In genomic region chr3:58680896-58681525, GRCh38 we compare ENCODE assay signal across 21 cellular contexts. TPM values are rescaled to one million over a fixed set of nuclear protein-coding genes. Genes with fewer than 3 reads are reported as not detected.
DNase-seq lines count a peak whose midpoint lies in the region; ATAC-seq, FAIRE-seq and TF ChIP-seq lines count a peak whose summit lies in the region.
"Had no signal": no experiment of that assay in that cellular context is flagged by ENCODE, and none has a peak within 500 bp of the region (broad histone marks: within the 10 kb centered on the region; RNA-seq: fewer than 3 reads in every experiment).

No MANE protein-coding gene starts in this region.

- POLR2A ChIA-PET in HepG2 (lab: Yijun Ruan, JAX) = no interaction called here
- POLR2A ChIA-PET in activated CD4-positive, alpha-beta T cell treated with anti-CD3 and anti-CD28 coated beads, Interleukin-2, amount 10 ng/mL, durations not matched to agents 7 days and 5 days (lab: Charles Lee) = no interaction called here

- H3K4me1 ChIP-seq in HepG2 (ENCODE audit: insufficient read depth, low read length) (no peaks in the 10 kb centered on the region), right lobe of liver (no peaks in the 10 kb centered on the region), vagina (peaks cover 6% of the 10 kb centered on the region)
- H3K4me1 ChIP-seq: HAP-1 had no signal

- H3K27me3 ChIP-seq in HepG2 (ENCODE audit: control insufficient read depth in 1 of 2, insufficient read depth in 2 of 2, low read length in 2 of 2) (peaks cover 0 to 36% of the 10 kb centered on the region in 2 experiments; a peak in 2 of 5 replicates), right lobe of liver (no peaks in the 10 kb centered on the region), vagina (no peaks in the 10 kb centered on the region)
- H3K27me3 ChIP-seq: BLaER1 had no signal

- no peak overlapping the region for H3K9ac ChIP-seq in HepG2 (ENCODE audit: insufficient read depth, low read depth, low read length)
- H3K9ac ChIP-seq: BLaER1, GM23248 had no signal

- no peak overlapping the region for H3K4me2 ChIP-seq in HepG2 (ENCODE audit: low read depth, low read length)
- H3K4me2 ChIP-seq: BLaER1 had no signal

- TF ChIP-seq CTCF in HepG2 (CRISPR knock-in tag; IDR thresholded peaks at IDR 0.05) = no peak
- TF ChIP-seq CTCF in right lobe of liver (IDR thresholded peaks at IDR 0.05) = no peak
- no peak for TF ChIP-seq CTCF in nephron (IDR thresholded peaks at IDR 0.05; ENCODE audit: unreplicated experiment in 3 of 3)
- TF ChIP-seq CTCF in vagina (IDR thresholded peaks at IDR 0.05) = no peak

- TF ChIP-seq EP300 in HepG2 (IDR thresholded peaks at IDR 0.05; ENCODE audit: low read depth in 2 of 2, low read length in 2 of 2) (no peak), HepG2 (CRISPR knock-in tag; IDR thresholded peaks at IDR 0.05; ENCODE audit: borderline replicate concordance) (no peak)

- ATAC-seq in HepG2 (no peak), right lobe of liver (no peak)

- H3K4me3 ChIP-seq in HepG2 (replicated peaks in 1 of 3; ENCODE audit: insufficient read depth in 1 of 3, low read depth in 2 of 3, low read length in 3 of 3) = no peak overlapping the region
- H3K4me3 ChIP-seq in right lobe of liver = no peak overlapping the region
- H3K4me3 ChIP-seq in vagina = no peak overlapping the region
- H3K4me3 ChIP-seq: BLaER1, GM23248, HAP-1 had no signal

- peaks cover 30% of the 10 kb centered on the region for H3K9me3 Mint-ChIP-seq in nephron
- no peaks in the 10 kb centered on the region for H3K9me3 Mint-ChIP-seq in activated CD4-positive, alpha-beta T cell treated with anti-CD3 and anti-CD28 coated beads, Interleukin-2, amount 10 ng/mL, durations not matched to agents 7 days and 5 days

- H3K79me2 ChIP-seq in HepG2 (ENCODE audit: insufficient read depth, low read length) = no peaks in the 10 kb centered on the region

- peak overlapping the region in 2 of 3 experiments; percentile 50 to 70 for H3K27ac Mint-ChIP-seq in nephron
- no peak overlapping the region for H3K27ac Mint-ChIP-seq in activated CD4-positive, alpha-beta T cell treated with anti-CD3 and anti-CD28 coated beads, Interleukin-2, amount 10 ng/mL, durations not matched to agents 7 days and 5 days
- H3K27ac Mint-ChIP-seq: CD14-positive monocyte; CD4-positive, alpha-beta memory T cell had no signal

- no peaks in the 10 kb centered on the region for H3K36me3 Mint-ChIP-seq in nephron (ENCODE audit: low read depth)
- no peaks in the 10 kb centered on the region for H3K36me3 Mint-ChIP-seq in activated CD4-positive, alpha-beta T cell treated with anti-CD3 and anti-CD28 coated beads, Interleukin-2, amount 10 ng/mL, durations not matched to agents 7 days and 5 days (ENCODE audit: low read depth)
- H3K36me3 Mint-ChIP-seq: CD14-positive monocyte; CD4-positive, alpha-beta memory T cell had no signal

- peaks cover 4% of the 10 kb centered on the region for H3K27me3 Mint-ChIP-seq in nephron (ENCODE audit: low read depth)
- peaks cover 8% of the 10 kb centered on the region for H3K27me3 Mint-ChIP-seq in activated CD4-positive, alpha-beta T cell treated with anti-CD3 and anti-CD28 coated beads, Interleukin-2, amount 10 ng/mL, durations not matched to agents 7 days and 5 days

- no peak for TF ChIP-seq POLR2A in HepG2 (IDR thresholded peaks at IDR 0.05; ENCODE audit: insufficient read depth in 1 of 2, low read depth in 2 of 2, low read length in 2 of 2)
- TF ChIP-seq POLR2A in right lobe of liver (IDR thresholded peaks at IDR 0.05) = no peak
- no peak for TF ChIP-seq POLR2A in vagina (IDR thresholded peaks at IDR 0.05)

- FAIRE-seq in HepG2 (lab: Jason Lieb, UNC) = no peak
- FAIRE-seq: GM12892, GM18507 had no signal

- no peaks in the 10 kb centered on the region for H3K36me3 ChIP-seq in HepG2 (replicated peaks in 1 of 2; ENCODE audit: control insufficient read depth in 1 of 2, insufficient read depth in 2 of 2, low read length in 2 of 2)
- no peaks in the 10 kb centered on the region for H3K36me3 ChIP-seq in right lobe of liver
- no peaks in the 10 kb centered on the region for H3K36me3 ChIP-seq in vagina
- H3K36me3 ChIP-seq: BLaER1, HAP-1 had no signal

- TF ChIP-seq RAD21 in HepG2 (CRISPR knock-in tag; IDR thresholded peaks at IDR 0.05) = no peak

- H3K9me3 ChIP-seq in HepG2 (ENCODE audit: low read length) = no peaks in the 10 kb centered on the region
- H3K9me3 ChIP-seq in right lobe of liver = no peaks in the 10 kb centered on the region
- no peaks in the 10 kb centered on the region for H3K9me3 ChIP-seq in vagina
- H3K9me3 ChIP-seq: HAP-1 had no signal

- CTCF ChIA-PET in HepG2 (lab: Yijun Ruan, JAX; ENCODE audit: low intra/inter-chr PET ratio, low total read pairs) = no interaction called here
- CTCF ChIA-PET in activated CD4-positive, alpha-beta T cell treated with anti-CD3 and anti-CD28 coated beads, Interleukin-2, amount 10 ng/mL, durations not matched to agents 7 days and 5 days (lab: Charles Lee) = no interaction called here

- no peaks in the 10 kb centered on the region for H4K20me1 ChIP-seq in HepG2 (ENCODE audit: insufficient read depth, low read length)
- H4K20me1 ChIP-seq: BLaER1 had no signal

- H2AFZ ChIP-seq in HepG2 (ENCODE audit: low read length) = no peak overlapping the region
- H2AFZ ChIP-seq: GM23248 had no signal

- no peak overlapping the region for H3K27ac ChIP-seq in HepG2 (ENCODE audit: extremely low read length, insufficient read depth, low read length)
- no peak overlapping the region for H3K27ac ChIP-seq in right lobe of liver
- H3K27ac ChIP-seq in vagina = no peak overlapping the region
- H3K27ac ChIP-seq: BLaER1, GM23248 had no signal

- DNase-seq in HepG2 (ENCODE audit: low spot score) (no peak), right lobe of liver (no peak), vagina (ENCODE audit: extremely low spot score in 2 of 2) (peak; percentile 52 to 82), NCI-H524 treated with DMSO at 0.1 percent for 48 hours (lab: John Stamatoyannopoulos, UW) (no peak), NCI-H2227 (lab: John Stamatoyannopoulos, UW; ENCODE audit: unreplicated experiment) (no peak)
- no peak for DNase-seq in activated CD4-positive, alpha-beta T cell treated with anti-CD3 and anti-CD28 coated beads, Interleukin-2, amount 10 ng/mL, durations not matched to agents 7 days and 5 days
- DNase-seq: 8988T; CD4-positive, alpha-beta memory T cell; DMS153; DMS79; GDM1; GM23248 had no signal

- no peak overlapping the region for H3K4me3 Mint-ChIP-seq in nephron
- H3K4me3 Mint-ChIP-seq in activated CD4-positive, alpha-beta T cell treated with anti-CD3 and anti-CD28 coated beads, Interleukin-2, amount 10 ng/mL, durations not matched to agents 7 days and 5 days = no peak overlapping the region
- H3K4me3 Mint-ChIP-seq: CD14-positive monocyte; CD4-positive, alpha-beta memory T cell had no signal

- H3K4me1 Mint-ChIP-seq in nephron = peaks cover 38% of the 10 kb centered on the region
- H3K4me1 Mint-ChIP-seq in activated CD4-positive, alpha-beta T cell treated with anti-CD3 and anti-CD28 coated beads, Interleukin-2, amount 10 ng/mL, durations not matched to agents 7 days and 5 days = no peaks in the 10 kb centered on the region
- H3K4me1 Mint-ChIP-seq: CD4-positive, alpha-beta memory T cell had no signal

- WGBS in HepG2 (ENCODE audit: low lambda C conversion rate) = 29% methylated on average over 7 of the region's 8 CpGs
- 81% methylated on average over 3 of the region's 8 CpGs for WGBS in right lobe of liver (ENCODE audit: insufficient coverage, low coverage, low lambda C conversion rate, missing lambda C conversion rate)

- no TSS peak for BruUV-seq in HepG2 (replicated peaks; lab: Mats Ljungman, UMichigan)

- in situ Hi-C loops in HepG2 (cut with HindIII; ENCODE audit: extremely low pct_ligation_motif_present, low pct_unique_long_range_greater_than_20kb) = no loop called here

- intact Hi-C loops in HepG2 (cut with micrococcal nuclease; ENCODE audit: unreplicated experiment) = no loop called here
- intact Hi-C loops in right lobe of liver (cut with DNase I) = no loop called here
- intact Hi-C loops in vagina (cut with DNase I) = no loop called here

RNA-seq across cellular contexts. Expression of gene FAM3D, which starts 14.4 kb away (rescaled TPM):
- not detected in 2 replicates for total RNA-seq in HepG2 (2016; rRNA removed; fragmentation: Illumina TruSeq; extraction: Trizol)
- total RNA-seq in HepG2 (2016; cell fraction: cytosol; rRNA removed; fragmentation: Illumina TruSeq; extraction: Trizol; ENCODE audit: low read depth) = not detected in 2 replicates
- not detected in 2 replicates for total RNA-seq in HepG2 (2016; cell fraction: insoluble cytoplasmic fraction; rRNA removed; fragmentation: Illumina TruSeq; extraction: Trizol)
- total RNA-seq in HepG2 (2016; cell fraction: membrane; rRNA removed; fragmentation: Illumina TruSeq; extraction: Trizol) = not detected in 2 replicates
- total RNA-seq in HepG2 (2016; cell fraction: nucleus; rRNA removed; fragmentation: Illumina TruSeq; extraction: Trizol) = not detected in 2 replicates
- not detected in 2 replicates for polyA plus RNA-seq in HepG2 (2011; rRNA removed)
- not detected in 2 replicates for polyA plus RNA-seq in HepG2 (2011; cell fraction: cytosol; rRNA removed)
- polyA plus RNA-seq in HepG2 (2011; cell fraction: nucleus; rRNA removed) = not detected in 2 replicates
- polyA plus RNA-seq in HepG2 (2012) = not detected in 2 replicates
- not detected in 2 replicates for polyA plus RNA-seq in HepG2 (2016; cell fraction: cytosol; fragmentation: Illumina TruSeq; extraction: Trizol; ENCODE audit: low read depth)
- polyA plus RNA-seq in HepG2 (2016; cell fraction: insoluble cytoplasmic fraction; fragmentation: Illumina TruSeq; extraction: Trizol; ENCODE audit: low read depth) = not detected in 2 replicates
- not detected in 2 replicates for polyA plus RNA-seq in HepG2 (2016; cell fraction: membrane; fragmentation: Illumina TruSeq; extraction: Trizol; ENCODE audit: low read depth)
- not detected in 2 replicates for polyA plus RNA-seq in HepG2 (2016; cell fraction: nucleus; fragmentation: Illumina TruSeq; extraction: Trizol; ENCODE audit: insufficient read depth, low read depth)
- not detected in 2 replicates for polyA minus RNA-seq in HepG2 (2011; rRNA and poly(A)+ RNA removed; ENCODE audit: low replicate concordance)
- not detected in 2 replicates for polyA minus RNA-seq in HepG2 (2011; cell fraction: cytosol; rRNA and poly(A)+ RNA removed)
- not detected in 2 replicates for polyA minus RNA-seq in HepG2 (2011; cell fraction: nucleus; rRNA and poly(A)+ RNA removed)
- not detected for total RNA-seq in right lobe of liver
- total RNA-seq in vagina = 13.5 TPM
- not detected for total RNA-seq in activated CD4-positive, alpha-beta T cell treated with anti-CD3 and anti-CD28 coated beads, Interleukin-2, amount 10 ng/mL, durations not matched to agents 7 days and 5 days
- total RNA-seq: A673; CD4-positive, alpha-beta memory T cell; Daoy; GM23248 had no signal
- polyA plus RNA-seq: AG04450; CD4-positive, alpha-beta memory T cell; GM23248 had no signal

Comparison
In these comparisons a context has a peak if more than half of its experiments do, and no peak if none do; other contexts are left out.
1. DNase-seq: peak in vagina (2 of 2); none in HepG2 (single experiment), right lobe of liver (0 of 3), NCI-H524 treated with DMSO at 0.1 percent for 48 hours (single experiment), NCI-H2227 (single experiment) and activated CD4-positive, alpha-beta T cell treated with anti-CD3 and anti-CD28 coated beads, Interleukin-2, amount 10 ng/mL, durations not matched to agents 7 days and 5 days (single experiment).
2. RNA of gene FAM3D, which starts 14.4 kb away (total RNA-seq): 13.5 TPM in vagina (single experiment); not detected in HepG2, not detected in right lobe of liver and not detected in activated CD4-positive, alpha-beta T cell treated with anti-CD3 and anti-CD28 coated beads, Interleukin-2, amount 10 ng/mL, durations not matched to agents 7 days and 5 days; every median in the first group is over 10 times any median in the second.